In genomic region chr11:65124480-65125196, GRCh38 we compare ENCODE assay signal across 1 cellular context.
TF ChIP-seq lines count a peak whose summit lies in the region.

No MANE protein-coding gene starts in this region.

TF ChIP-seq in WTC11, 78 proteins besides CTCF, POLR2A, EP300 and RAD21 (continued from another document):
- TF ChIP-seq, protein P1, sequence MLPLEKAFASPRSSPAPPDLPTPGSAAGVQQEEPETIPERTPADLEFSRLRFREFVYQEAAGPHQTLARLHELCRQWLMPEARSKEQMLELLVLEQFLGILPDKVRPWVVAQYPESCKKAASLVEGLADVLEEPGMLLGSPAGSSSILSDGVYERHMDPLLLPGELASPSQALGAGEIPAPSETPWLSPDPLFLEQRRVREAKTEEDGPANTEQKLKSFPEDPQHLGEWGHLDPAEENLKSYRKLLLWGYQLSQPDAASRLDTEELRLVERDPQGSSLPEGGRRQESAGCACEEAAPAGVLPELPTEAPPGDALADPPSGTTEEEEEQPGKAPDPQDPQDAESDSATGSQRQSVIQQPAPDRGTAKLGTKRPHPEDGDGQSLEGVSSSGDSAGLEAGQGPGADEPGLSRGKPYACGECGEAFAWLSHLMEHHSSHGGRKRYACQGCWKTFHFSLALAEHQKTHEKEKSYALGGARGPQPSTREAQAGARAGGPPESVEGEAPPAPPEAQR (CRISPR knock-in tag; IDR thresholded peaks at IDR 0.05): no peak
- no peak for TF ChIP-seq ZNF121 (CRISPR knock-in tag; IDR thresholded peaks at IDR 0.05)
- no peak for TF ChIP-seq ZNF512 (CRISPR knock-in tag; IDR thresholded peaks at IDR 0.05; ENCODE audit: borderline replicate concordance)
- no peak for TF ChIP-seq E2F1 (CRISPR knock-in tag; IDR thresholded peaks at IDR 0.05)
- no peak for TF ChIP-seq ZNF671 (CRISPR knock-in tag; IDR thresholded peaks at IDR 0.05)
